ENCODE assay signal across 15 cellular contexts in genomic region chr5:174736351-174736721, GRCh38. TPM values are rescaled to one million over a fixed set of nuclear protein-coding genes. Genes with fewer than 3 reads are reported as not detected.
DNase-seq lines count a peak whose midpoint lies in the region; ATAC-seq and TF ChIP-seq lines count a peak whose summit lies in the region.
"Had no signal": no experiment of that assay in that cellular context is flagged by ENCODE, and none has a peak within 500 bp of the region (broad histone marks: within the 10 kb centered on the region; RNA-seq: fewer than 3 reads in every experiment).

No MANE protein-coding gene starts in this region.

- H3K4me3 ChIP-seq in AG10803 (ENCODE audit: low read length) (no peak overlapping the region), mesendoderm (ENCODE audit: low read length) (no peak overlapping the region)
- H3K4me3 ChIP-seq: BLaER1, K562, PC-9, tibial nerve had no signal

- H3K27me3 Mint-ChIP-seq in chondrocyte (ENCODE audit: low read depth) = peaks cover 49% of the 10 kb centered on the region

- H4K5ac ChIP-seq in mesendoderm (ENCODE audit: low read length) = no peak overlapping the region

- H2BK15ac ChIP-seq in mesendoderm (replicated peaks; ENCODE audit: low read depth) = no peak overlapping the region

- H3K27ac Mint-ChIP-seq in chondrocyte (ENCODE audit: unreplicated experiment) = no peak overlapping the region

- H2AK5ac ChIP-seq in mesendoderm (ENCODE audit: low read length) = no peak overlapping the region

- H2BK120ac ChIP-seq in mesendoderm (ENCODE audit: low read depth, low read length) = peak overlapping the region; percentile 30

- no peaks in the 10 kb centered on the region for H3K79me1 ChIP-seq in mesendoderm (ENCODE audit: low read length)

- no peak overlapping the region for H3K4me3 Mint-ChIP-seq in chondrocyte (ENCODE audit: unreplicated experiment)

- no peaks in the 10 kb centered on the region for H3K27me3 ChIP-seq in mesendoderm (ENCODE audit: insufficient read depth, low read length, poor library complexity)

- peak overlapping the region; percentile 15 for H3K27ac ChIP-seq in mesendoderm (ENCODE audit: low read depth, low read length)
- H3K27ac ChIP-seq: BLaER1, PC-9, sigmoid colon, tibial nerve had no signal

- no peak overlapping the region for H4K8ac ChIP-seq in mesendoderm (ENCODE audit: low read depth, low read length)

- no peaks in the 10 kb centered on the region for H3K9me3 Mint-ChIP-seq in chondrocyte (ENCODE audit: low read depth)

- no peak overlapping the region for H3K4me2 ChIP-seq in mesendoderm (ENCODE audit: low read length)
- H3K4me2 ChIP-seq: BLaER1, PC-9 had no signal

- H3K36me3 ChIP-seq in mesendoderm (ENCODE audit: control insufficient read depth, insufficient read depth, low read length) = no peaks in the 10 kb centered on the region
- H3K36me3 ChIP-seq: BLaER1, sigmoid colon, tibial nerve had no signal

- no peak overlapping the region for H3K18ac ChIP-seq in mesendoderm (ENCODE audit: low read length)

- DNase-seq in AG10803 (ENCODE audit: low read depth) = peak; percentile 72
- peak; percentile 85 for DNase-seq in M059J (ENCODE audit: low read depth)
- DNase-seq in chondrocyte (ENCODE audit: low spot score) = no peak
- peak; percentile 97 for DNase-seq in mesendoderm
- DNase-seq in activated effector memory CD4-positive, alpha-beta T cell treated with Interleukin-2 at 50 U/mL for 16 hours = no peak
- DNase-seq in left colon = no peak
- DNase-seq in NCI-H128 (lab: John Stamatoyannopoulos, UW; ENCODE audit: unreplicated experiment) = no peak
- DNase-seq: activated CD8-positive, alpha-beta memory T cell treated with anti-CD3 and anti-CD28 coated beads, Interleukin-2, amount 50 U/mL, for 4 hours; NCI-H2171 treated with DMSO at 0.1 percent for 48 hours; sigmoid colon had no signal

- H3K36me3 Mint-ChIP-seq in chondrocyte (ENCODE audit: low read depth) = peaks cover 2% of the 10 kb centered on the region

- H3K23ac ChIP-seq in mesendoderm (ENCODE audit: low read length) = no peak overlapping the region

- ATAC-seq in GM19455 (IDR thresholded peaks at IDR 0.05; ENCODE audit: unreplicated experiment) (no peak), left colon (no peak)

- H3K79me2 ChIP-seq in mesendoderm (ENCODE audit: control insufficient read depth, insufficient read depth, low read length) = no peaks in the 10 kb centered on the region

- no CpG with 5 or more reads among the region's 3 CpGs for WGBS in mesendoderm (ENCODE audit: extremely low coverage, insufficient coverage, low lambda C conversion rate)

- H3K4me1 ChIP-seq in mesendoderm (ENCODE audit: control insufficient read depth, low read depth, low read length) = peaks cover 7% of the 10 kb centered on the region
- H3K4me1 ChIP-seq: BLaER1 had no signal

- TF ChIP-seq CTCF in AG10803 (conservative IDR thresholded peaks at IDR 0.05; ENCODE audit: low read length) = no peak
- peak; percentile 11 for TF ChIP-seq CTCF in chondrocyte (IDR thresholded peaks at IDR 0.05)

- no peak overlapping the region for H3K4ac ChIP-seq in mesendoderm (ENCODE audit: low read depth, low read length)

- no peak overlapping the region for H3K56ac ChIP-seq in mesendoderm (ENCODE audit: low read length)

- intact Hi-C loops in left colon (cut with DNase I, micrococcal nuclease) = no loop called here

- peaks cover 35% of the 10 kb centered on the region for H3K4me1 Mint-ChIP-seq in chondrocyte (ENCODE audit: low read depth)

- H3K9ac ChIP-seq in mesendoderm (ENCODE audit: low read length) = no peak overlapping the region
- H3K9ac ChIP-seq: BLaER1 had no signal

- H2BK5ac ChIP-seq in mesendoderm (ENCODE audit: low read length) = no peak overlapping the region

RNA-seq across cellular contexts. Expression of gene MSX2, which starts 12.0 kb away (rescaled TPM):
- not detected in 2 replicates for total RNA-seq in M059J (2014; rRNA removed; shearing (Covaris generic))
- total RNA-seq in chondrocyte (2.2 to 25.5 TPM (median 2.3 TPM) in 3 replicates), left colon (under 1 TPM; 0.40 to 0.81 TPM)
- polyA plus RNA-seq in mesendoderm (2013, experiment 1 of 2) = 27.2 TPM
- polyA plus RNA-seq in mesendoderm (2013, experiment 2 of 2) = 25.1 TPM
- total RNA-seq: K562, PC-9 had no signal
- polyA plus RNA-seq: K562 had no signal

Comparison
In these comparisons a context has a peak if more than half of its experiments do, and no peak if none do; other contexts are left out.
1. DNase-seq: peak in AG10803 (single experiment), M059J (single experiment) and mesendoderm (single experiment); none in chondrocyte (single experiment), activated effector memory CD4-positive, alpha-beta T cell treated with Interleukin-2 at 50 U/mL for 16 hours (single experiment), left colon (0 of 2) and NCI-H128 (single experiment).